8 cellular contexts compared by ENCODE assay signal in the genomic region with DNA sequence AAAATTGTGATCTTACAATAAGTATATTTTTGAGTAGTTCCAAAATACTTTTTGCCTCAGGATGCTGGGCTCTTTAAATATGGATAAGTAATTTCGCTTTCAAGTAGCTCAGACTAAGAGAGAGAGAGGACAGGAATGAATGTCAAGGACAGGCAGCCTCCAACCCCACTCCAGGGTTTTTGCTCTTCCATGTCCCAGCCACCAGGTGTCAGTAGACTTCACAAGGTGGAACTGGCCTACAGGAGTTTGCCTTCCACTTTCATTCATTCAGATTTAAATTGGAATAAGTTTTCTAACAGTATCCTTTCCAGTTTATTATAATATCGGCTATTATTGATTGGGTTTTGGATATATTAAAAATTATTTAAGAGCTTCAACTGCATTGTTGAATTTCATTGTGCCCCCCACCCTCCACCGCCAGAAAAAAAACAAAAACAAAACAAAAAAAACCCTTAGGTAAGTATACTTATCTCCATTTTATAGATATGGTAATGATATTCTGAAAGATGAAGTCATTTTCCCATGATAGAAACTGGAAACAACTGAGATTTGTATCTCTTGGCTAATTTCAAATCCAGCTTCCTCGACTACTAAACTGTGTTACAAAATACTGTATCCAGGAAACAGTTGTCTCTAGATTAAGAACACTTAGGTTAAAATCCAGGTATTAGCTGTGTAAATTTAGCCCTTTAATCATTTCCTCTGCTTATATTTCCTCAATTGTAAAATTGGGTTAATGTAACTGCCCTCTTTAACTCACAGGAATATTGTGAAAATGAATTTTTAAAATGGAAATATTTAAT.
A peak's percentile ranks its signal among the peaks of the same experiment; 100 is the strongest.
DNase-seq lines count a peak whose midpoint lies in the region; ATAC-seq and TF ChIP-seq lines count a peak whose summit lies in the region.

No MANE protein-coding gene starts in this region.

- TF ChIP-seq POLR2A in erythroblast (IDR thresholded peaks at IDR 0.05; ENCODE audit: low read length), result no peak

- no peaks in the 10 kb centered on the region for H3K9me3 Mint-ChIP-seq in nephron
- no peaks in the 10 kb centered on the region for H3K9me3 Mint-ChIP-seq in stimulated activated memory B cell treated with anti-CD40 and anti-IgM and Interleukin-4, amounts not matched to agents 10 μg/mL and 1 μg/mL and 100 μg/mL, for 72 hours

- ATAC-seq in GM18861 (IDR thresholded peaks at IDR 0.05; ENCODE audit: unreplicated experiment), result peak; percentile 89
- peak; percentile 97 for ATAC-seq in HG02970 (IDR thresholded peaks at IDR 0.05; ENCODE audit: low FRiP score, unreplicated experiment)
- ATAC-seq in stimulated activated memory B cell treated with anti-CD40 and anti-IgM and Interleukin-4, amounts not matched to agents 10 μg/mL and 1 μg/mL and 100 μg/mL, for 72 hours, result no peak

- DNase-seq in COLO668 (lab: John Stamatoyannopoulos, UW; ENCODE audit: unreplicated experiment) (peak; percentile 34), NCI-H1417 treated with DMSO at 0.1 percent for 48 hours (lab: John Stamatoyannopoulos, UW) (peak; percentile 14), SW 1271 (lab: John Stamatoyannopoulos, UW) (peak; percentile 6 to 63), erythroblast (lab: John Stamatoyannopoulos, UW) (peak; percentile 37 to 61)

- H3K36me3 Mint-ChIP-seq in nephron (ENCODE audit: low read depth), result no peaks in the 10 kb centered on the region
- H3K36me3 Mint-ChIP-seq in stimulated activated memory B cell treated with anti-CD40 and anti-IgM and Interleukin-4, amounts not matched to agents 10 μg/mL and 1 μg/mL and 100 μg/mL, for 72 hours, result no peaks in the 10 kb centered on the region

- peak; percentile 80 to 88 (median 88) for TF ChIP-seq CTCF in nephron (IDR thresholded peaks at IDR 0.05; ENCODE audit: unreplicated experiment in 3 of 3)

- no peak overlapping the region for H3K4me3 Mint-ChIP-seq in nephron
- no peak overlapping the region for H3K4me3 Mint-ChIP-seq in stimulated activated memory B cell treated with anti-CD40 and anti-IgM and Interleukin-4, amounts not matched to agents 10 μg/mL and 1 μg/mL and 100 μg/mL, for 72 hours

- no peaks in the 10 kb centered on the region for H3K27me3 Mint-ChIP-seq in nephron (ENCODE audit: low read depth)
- H3K27me3 Mint-ChIP-seq in stimulated activated memory B cell treated with anti-CD40 and anti-IgM and Interleukin-4, amounts not matched to agents 10 μg/mL and 1 μg/mL and 100 μg/mL, for 72 hours, result no peaks in the 10 kb centered on the region

- H3K27ac Mint-ChIP-seq in nephron, result peak overlapping the region in 1 of 3 experiments; percentile 52
- no peak overlapping the region for H3K27ac Mint-ChIP-seq in stimulated activated memory B cell treated with anti-CD40 and anti-IgM and Interleukin-4, amounts not matched to agents 10 μg/mL and 1 μg/mL and 100 μg/mL, for 72 hours

- no peaks in the 10 kb centered on the region for H3K4me1 Mint-ChIP-seq in nephron
- H3K4me1 Mint-ChIP-seq in stimulated activated memory B cell treated with anti-CD40 and anti-IgM and Interleukin-4, amounts not matched to agents 10 μg/mL and 1 μg/mL and 100 μg/mL, for 72 hours, result no peaks in the 10 kb centered on the region
